Comparison of ENCODE assay signal across 23 cellular contexts in the genomic region with DNA sequence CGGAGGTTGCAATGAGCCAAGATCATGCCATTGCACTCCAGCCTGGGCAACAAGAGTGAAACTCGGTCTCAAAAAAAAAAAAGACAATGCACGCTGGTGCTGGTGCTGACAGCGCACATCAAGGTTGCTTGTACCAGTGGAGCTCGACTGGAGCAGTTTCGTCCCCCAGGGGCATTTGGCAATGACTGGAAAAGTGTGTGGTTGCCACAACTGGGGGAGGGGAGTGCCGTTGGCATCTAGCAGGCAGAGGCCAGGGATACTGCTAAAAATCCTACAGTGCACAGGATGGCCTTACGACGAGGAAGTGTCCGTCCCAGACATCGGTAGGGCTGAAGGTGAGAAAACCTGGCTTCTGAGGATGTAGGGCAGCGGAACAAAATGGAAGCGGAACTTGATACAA. TPM values are rescaled to one million over a fixed set of nuclear protein-coding genes. Genes with fewer than 3 reads are reported as not detected.
DNase-seq lines count a peak whose midpoint lies in the region; ATAC-seq and TF ChIP-seq lines count a peak whose summit lies in the region.
"Had no signal": no experiment of that assay in that cellular context is flagged by ENCODE, and none has a peak within 500 bp of the region (broad histone marks: within the 10 kb centered on the region; RNA-seq: fewer than 3 reads in every experiment).

No MANE protein-coding gene starts in this region.

- peak overlapping the region; percentile 48 to 91 for H3K27ac ChIP-seq in breast epithelium
- H3K27ac ChIP-seq in spleen = no peak overlapping the region
- H3K27ac ChIP-seq: neural progenitor cell, right lobe of liver, testis had no signal

- H3K4me1 ChIP-seq in breast epithelium (peaks cover 7 to 8% of the 10 kb centered on the region in 2 donors), iPS-15b (ENCODE audit: control insufficient read depth, insufficient read depth, low read length) (peaks cover 2% of the 10 kb centered on the region), spleen (peaks cover 23 to 41% (median 35%) of the 10 kb centered on the region in 6 donors)
- H3K4me1 ChIP-seq: right lobe of liver had no signal

- no peak for TF ChIP-seq POLR2A in NB4 (IDR thresholded peaks at IDR 0.05; ENCODE audit: extremely low read depth, insufficient read length)
- TF ChIP-seq POLR2A in breast epithelium (IDR thresholded peaks at IDR 0.05) = no peak
- TF ChIP-seq POLR2A in spleen (IDR thresholded peaks at IDR 0.05) = no peak

- no peak for TF ChIP-seq CTCF in NB4 (IDR thresholded peaks at IDR 0.05; ENCODE audit: low read depth, low read length)
- TF ChIP-seq CTCF in breast epithelium (IDR thresholded peaks at IDR 0.05) = no peak
- TF ChIP-seq CTCF in spleen (IDR thresholded peaks at IDR 0.05 in 8 of 11, conservative IDR thresholded peaks at IDR 0.05 in 3 of 11) = no peak

- intact Hi-C loops in breast epithelium (cut with DNase I; ENCODE audit: low total_unique reads) = no loop called here
- intact Hi-C loops in spleen (cut with DNase I; ENCODE audit: low total_unique reads) = no loop called here

- peak overlapping the region; percentile 47 for H3K9ac ChIP-seq in iPS-15b (ENCODE audit: low read depth, low read length)
- H3K9ac ChIP-seq: neural progenitor cell had no signal

- 89 to 94% (median 93%) methylated on average over 13 of the region's 13 CpGs for WGBS in spleen, 5 donors

- H3K4me3 ChIP-seq in NB4 (ENCODE audit: low read depth, low read length) = no peak overlapping the region
- H3K4me3 ChIP-seq in breast epithelium = no peak overlapping the region
- no peak overlapping the region for H3K4me3 ChIP-seq in iPS-15b (ENCODE audit: low read depth, low read length)
- no peak overlapping the region for H3K4me3 ChIP-seq in spleen
- H3K4me3 ChIP-seq: neural progenitor cell, right lobe of liver, testis had no signal

- H3K27me3 ChIP-seq in breast epithelium (no peaks in the 10 kb centered on the region), iPS-15b (ENCODE audit: control insufficient read depth, insufficient read depth, low read length) (no peaks in the 10 kb centered on the region), spleen (replicated peaks in 1 of 7) (no peaks in the 10 kb centered on the region)
- H3K27me3 ChIP-seq: neural progenitor cell, right lobe of liver, testis had no signal

- ATAC-seq in GM18511 (IDR thresholded peaks at IDR 0.05; ENCODE audit: unreplicated experiment) = no peak
- ATAC-seq: right lobe of liver; stimulated activated naive CD8-positive, alpha-beta T cell treated with anti-CD3 and anti-CD28 coated beads, Interleukin-15, Interleukin-2, amounts not matched to agents 100 U/mL and 50 U/mL, for 24 hours had no signal

- DNase-seq in NB4 (ENCODE audit: low read depth) (peak; percentile 25), breast epithelium (ENCODE audit: low spot score in 2 of 2) (peak; percentile 55 to 81), spleen (peak; percentile 58), kidney glomerular epithelial cell (lab: John Stamatoyannopoulos, UW) (no peak), NCI-H524 (lab: John Stamatoyannopoulos, UW) (no peak)
- DNase-seq: activated CD4-positive, alpha-beta T cell treated with anti-CD3 and anti-CD28 coated beads for 4 hours; activated T-cell treated with anti-CD3 and anti-CD28 coated beads for 4 hours; CD4-positive, alpha-beta T cell; central memory CD4-positive, alpha-beta T cell; dermis blood vessel endothelial cell; glutamatergic neuron; NCI-H1105; NCI-H187 treated with DMSO at 0.1 percent for 48 hours; NCI-H2227 treated with DMSO at 0.1 percent for 48 hours; NCI-H774; stimulated activated CD4-positive, alpha-beta T cell treated with anti-CD3 and anti-CD28 coated beads, Interleukin-15, amount 100 ng/mL, for 24 hours; stimulated activated naive CD8-positive, alpha-beta T cell treated with anti-CD3 and anti-CD28 coated beads, Interleukin-15, Interleukin-2, amounts not matched to agents 100 U/mL and 50 U/mL, for 24 hours; T-helper 2 cell; testis had no signal

- H3K36me3 ChIP-seq in breast epithelium (no peaks in the 10 kb centered on the region), iPS-15b (ENCODE audit: control insufficient read depth, insufficient read depth, low read length) (peaks cover 4% of the 10 kb centered on the region), spleen (peaks cover 0 to 26% (median 7%) of the 10 kb centered on the region in 6 donors)
- H3K36me3 ChIP-seq: neural progenitor cell, right lobe of liver had no signal

- H3K9me3 ChIP-seq in breast epithelium = no peaks in the 10 kb centered on the region
- H3K9me3 ChIP-seq in iPS-15b (ENCODE audit: control insufficient read depth, insufficient read depth, low read length) = no peaks in the 10 kb centered on the region
- no peaks in the 10 kb centered on the region for H3K9me3 ChIP-seq in spleen
- H3K9me3 ChIP-seq: right lobe of liver, testis had no signal

RNA-seq across cellular contexts. Expression of a gene that starts 2.4 kb away (rescaled TPM):
- total RNA-seq in breast epithelium = 10 to 100 TPM in 2 of 3 donors, 1 to 10 TPM in 1; 8.8 to 38.1 (median 17.4) TPM
- total RNA-seq in spleen = 10 to 100 TPM in 5 of 7 donors, 1 to 10 TPM in 2; 9.4 to 14.9 (median 11.1) TPM
- polyA plus RNA-seq in spleen = 1 to 10 TPM; 1.5 to 2.7 (median 1.5) TPM

Comparison
In these comparisons a context has a peak if more than half of its experiments do, and no peak if none do; other contexts are left out.
1. DNase-seq: peak in NB4 (single experiment), breast epithelium (2 of 2) and spleen (single experiment); none in kidney glomerular epithelial cell (single experiment) and NCI-H524 (0 of 2).
2. H3K27ac ChIP-seq: peak in breast epithelium (2 of 2); none in spleen (0 of 8).